ENCODE assay signal across 1 cellular context in the genomic region with DNA sequence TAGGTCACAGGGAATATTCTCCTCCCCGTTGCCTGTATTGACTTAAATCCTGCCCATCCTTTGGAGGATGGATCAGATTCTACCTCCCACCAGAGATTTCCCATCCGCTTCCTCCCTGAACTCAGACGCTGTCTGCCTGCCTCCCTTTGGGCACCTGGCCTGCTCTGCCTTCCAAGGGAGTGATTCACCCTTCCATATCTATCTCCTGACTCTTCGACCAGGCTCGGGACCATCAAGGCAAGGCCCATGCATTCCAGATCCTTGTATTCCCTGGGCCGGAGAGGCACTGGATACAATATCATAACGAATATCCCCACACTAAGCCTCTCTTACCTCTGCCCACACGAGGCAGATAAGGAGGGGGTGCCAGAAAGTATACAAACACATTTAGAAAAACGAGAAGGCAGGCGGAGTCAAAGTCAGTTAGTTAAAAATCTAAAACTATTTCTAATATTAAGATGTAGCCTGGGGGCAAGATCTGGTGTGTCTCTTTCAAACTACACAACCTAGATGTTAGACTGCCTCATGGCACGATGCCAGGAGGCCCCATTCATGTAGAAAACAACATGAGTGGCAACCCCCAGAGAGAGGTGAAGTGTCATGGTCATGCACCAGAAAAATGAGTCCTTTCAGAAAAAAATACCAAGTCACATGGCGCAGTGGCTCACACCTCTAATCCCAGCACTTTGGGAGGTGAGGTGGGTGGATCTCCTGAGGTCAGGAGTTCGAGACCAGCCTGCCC.
TF ChIP-seq lines count a peak whose summit lies in the region.

No MANE protein-coding gene starts in this region.

TF ChIP-seq in IMR-90, 13 proteins besides CTCF, POLR2A, EP300 and RAD21 (continued from another document):
- no peak for TF ChIP-seq USF2 (IDR thresholded peaks at IDR 0.05; ENCODE audit: low read depth, low read length)
- no peak for TF ChIP-seq RFX5 (IDR thresholded peaks at IDR 0.05; ENCODE audit: low read depth, low read length)
- no peak for TF ChIP-seq NFE2L2 (IDR thresholded peaks at IDR 0.05; ENCODE audit: low read depth, low read length)
- TF ChIP-seq RCOR1 (IDR thresholded peaks at IDR 0.05; ENCODE audit: insufficient replicate concordance, low read length): no peak
TF ChIP-seq in IMR-90: peak in this region for 0.
